ENCODE assay signal across 22 cellular contexts in the genomic region with DNA sequence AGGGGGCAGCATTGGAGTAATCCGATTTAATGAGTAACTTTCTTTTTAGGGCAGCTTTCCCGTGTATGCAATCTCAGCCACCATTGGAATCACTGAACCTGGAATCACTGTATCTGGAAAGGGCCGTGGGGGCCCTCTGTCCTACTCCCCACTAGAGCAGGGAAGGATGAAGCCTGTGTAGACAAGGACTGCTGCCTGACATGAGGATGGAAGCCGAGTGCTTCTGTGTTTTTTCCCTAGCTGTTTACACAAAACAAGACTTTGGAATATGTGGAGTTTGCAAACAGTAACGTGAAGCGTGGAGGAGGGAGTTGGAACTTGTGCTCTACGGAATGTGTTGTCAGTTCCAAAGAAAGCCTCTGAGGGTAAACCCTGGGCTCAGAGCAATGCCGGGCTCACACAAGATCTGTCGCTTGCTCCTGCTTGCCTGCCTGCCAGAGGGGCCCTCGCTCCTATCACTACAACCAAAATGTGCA. TPM values are rescaled to one million over a fixed set of nuclear protein-coding genes. Genes with fewer than 3 reads are reported as not detected.
A peak's percentile ranks its signal among the peaks of the same experiment; 100 is the strongest.
DNase-seq lines count a peak whose midpoint lies in the region; ATAC-seq and TF ChIP-seq lines count a peak whose summit lies in the region.
"Had no signal": no experiment of that assay in that cellular context is flagged by ENCODE, and none has a peak within 500 bp of the region (broad histone marks: within the 10 kb centered on the region; RNA-seq: fewer than 3 reads in every experiment).

No MANE protein-coding gene starts in this region.

- H3K4me3 Mint-ChIP-seq in activated T-helper 1 cell treated with anti-CD3 and anti-CD28 coated beads, Interleukin-12 subunit alpha, Interleukin-12 subunit beta, Interleukin-2, Interleukin-4 antibody, amounts not matched to agents 30 ng/mL and 10 ng/mL and 1 ng/mL, durations not matched to agents 14 hours and 24 hours and 36 hours: peak overlapping the region; percentile 25
- H3K4me3 Mint-ChIP-seq: activated naive CD4-positive, alpha-beta T cell treated with anti-CD3 and anti-CD28 coated beads for 36 hours; naive thymus-derived CD4-positive, alpha-beta T cell; T-helper 17 cell had no signal

- peaks cover 33% of the 10 kb centered on the region for H3K4me1 Mint-ChIP-seq in activated T-helper 1 cell treated with anti-CD3 and anti-CD28 coated beads, Interleukin-12 subunit alpha, Interleukin-12 subunit beta, Interleukin-2, Interleukin-4 antibody, amounts not matched to agents 30 ng/mL and 10 ng/mL and 1 ng/mL, durations not matched to agents 14 hours and 24 hours and 36 hours (ENCODE audit: low read depth)

- ATAC-seq in Right ventricle myocardium superior (ENCODE audit: poor library complexity) (peak; percentile 60), heart left ventricle (no peak), aorta (ENCODE audit: low FRiP score) (peak; percentile 50), HG02678 (IDR thresholded peaks at IDR 0.05; ENCODE audit: unreplicated experiment) (no peak)
- ATAC-seq: naive thymus-derived CD4-positive, alpha-beta T cell; pancreas; PC-3; T-helper 17 cell had no signal

- peaks cover 0 to 5% (median 0%) of the 10 kb centered on the region in 12 donors for H3K4me1 ChIP-seq in heart left ventricle
- H3K4me1 ChIP-seq in liver (ENCODE audit: control insufficient read depth in 4 of 4, insufficient read depth in 4 of 4, low read length in 3 of 4): peaks cover 7 to 47% (median 41%) of the 10 kb centered on the region in 4 donors
- H3K4me1 ChIP-seq in aorta (ENCODE audit: control insufficient read depth in 1 of 2, insufficient read depth in 2 of 2, low read length in 2 of 2): no peaks in the 10 kb centered on the region
- H3K4me1 ChIP-seq: pancreas, sigmoid colon had no signal

- no peak overlapping the region for H3K4me3 ChIP-seq in heart left ventricle
- no peak overlapping the region for H3K4me3 ChIP-seq in liver (ENCODE audit: low read depth in 1 of 3, low read length in 3 of 3)
- H3K4me3 ChIP-seq in aorta (ENCODE audit: low read length in 2 of 2): no peak overlapping the region
- H3K4me3 ChIP-seq: ascending aorta, pancreas, sigmoid colon had no signal

- H3K36me3 Mint-ChIP-seq in activated T-helper 1 cell treated with anti-CD3 and anti-CD28 coated beads, Interleukin-12 subunit alpha, Interleukin-12 subunit beta, Interleukin-2, Interleukin-4 antibody, amounts not matched to agents 30 ng/mL and 10 ng/mL and 1 ng/mL, durations not matched to agents 14 hours and 24 hours and 36 hours (ENCODE audit: low read depth): peaks cover 59% of the 10 kb centered on the region

- no peak for DNase-seq in Right ventricle myocardium superior
- DNase-seq in heart left ventricle: no peak
- DNase-seq in activated T-helper 1 cell treated with anti-CD3 and anti-CD28 coated beads, Interleukin-12 subunit alpha, Interleukin-12 subunit beta, Interleukin-2, Interleukin-4 antibody, amounts not matched to agents 30 ng/mL and 10 ng/mL and 1 ng/mL, durations not matched to agents 14 hours and 24 hours and 36 hours (ENCODE audit: low spot score): no peak
- DNase-seq in aorta: no peak
- no peak for DNase-seq in NCI-H2029 (lab: John Stamatoyannopoulos, UW)
- DNase-seq: activated naive CD4-positive, alpha-beta T cell treated with anti-CD3 and anti-CD28 coated beads for 36 hours; EL; foreskin melanocyte; naive thymus-derived CD4-positive, alpha-beta T cell; NCI-H1105 treated with DMSO at 0.1 percent for 48 hours; NCI-H2081; pancreas; PC-3; SIG-M5; stimulated activated CD8-positive, alpha-beta memory T cell treated with anti-CD3 and anti-CD28 coated beads, Interleukin-4, amount 100 ng/mL, for 48 hours; T-helper 17 cell; WERI-Rb-1 had no signal

- no peak overlapping the region for H3K27ac ChIP-seq in heart left ventricle
- H3K27ac ChIP-seq in liver (ENCODE audit: low read depth in 1 of 2, low read length in 2 of 2): peak overlapping the region; percentile 71 to 87
- H3K27ac ChIP-seq in aorta (ENCODE audit: low read depth in 1 of 2, low read length in 2 of 2): no peak overlapping the region
- H3K27ac ChIP-seq: ascending aorta, C4-2B, pancreas, sigmoid colon, WERI-Rb-1 had no signal

- peak overlapping the region in 1 of 2 donors; percentile 22 for H3K9ac ChIP-seq in liver (ENCODE audit: low read depth in 1 of 2, low read length in 2 of 2)

- intact Hi-C loops in Right ventricle myocardium superior (cut with DNase I) (no loop called here), heart left ventricle (cut with DNase I) (no loop called here), aorta (cut with DNase I) (no loop called here)
- intact Hi-C loops in activated T-helper 1 cell treated with anti-CD3 and anti-CD28 coated beads, Interleukin-12 subunit alpha, Interleukin-12 subunit beta, Interleukin-2, Interleukin-4 antibody, amounts not matched to agents 30 ng/mL and 10 ng/mL and 1 ng/mL, durations not matched to agents 14 hours and 24 hours and 36 hours (cut with micrococcal nuclease): no loop called here

- peak; percentile 19 to 41 for TF ChIP-seq RAD21 in liver (IDR thresholded peaks at IDR 0.05)

- H3K9me3 ChIP-seq in heart left ventricle (no peaks in the 10 kb centered on the region), liver (ENCODE audit: control insufficient read depth in 4 of 4, low read length in 3 of 4) (no peaks in the 10 kb centered on the region), aorta (ENCODE audit: control insufficient read depth, low read length) (no peaks in the 10 kb centered on the region)
- H3K9me3 ChIP-seq: ascending aorta, pancreas, sigmoid colon had no signal

- no peaks in the 10 kb centered on the region for H3K27me3 Mint-ChIP-seq in activated T-helper 1 cell treated with anti-CD3 and anti-CD28 coated beads, Interleukin-12 subunit alpha, Interleukin-12 subunit beta, Interleukin-2, Interleukin-4 antibody, amounts not matched to agents 30 ng/mL and 10 ng/mL and 1 ng/mL, durations not matched to agents 14 hours and 24 hours and 36 hours (ENCODE audit: insufficient read depth)
- H3K27me3 Mint-ChIP-seq: naive thymus-derived CD4-positive, alpha-beta T cell; T-helper 17 cell had no signal

- H3K9me3 Mint-ChIP-seq in activated T-helper 1 cell treated with anti-CD3 and anti-CD28 coated beads, Interleukin-12 subunit alpha, Interleukin-12 subunit beta, Interleukin-2, Interleukin-4 antibody, amounts not matched to agents 30 ng/mL and 10 ng/mL and 1 ng/mL, durations not matched to agents 14 hours and 24 hours and 36 hours: no peaks in the 10 kb centered on the region
- H3K9me3 Mint-ChIP-seq: activated naive CD4-positive, alpha-beta T cell treated with anti-CD3 and anti-CD28 coated beads for 36 hours; naive thymus-derived CD4-positive, alpha-beta T cell had no signal

- H3K36me3 ChIP-seq in heart left ventricle (peaks cover 0 to 20% (median 0%) of the 10 kb centered on the region in 9 donors), liver (ENCODE audit: control insufficient read depth in 4 of 4, insufficient read depth in 3 of 4, low read depth in 1 of 4, low read length in 3 of 4) (no peaks in the 10 kb centered on the region), aorta (ENCODE audit: control insufficient read depth in 1 of 2, insufficient read depth in 2 of 2, low read length in 1 of 2) (no peaks in the 10 kb centered on the region)
- H3K36me3 ChIP-seq: pancreas, sigmoid colon, WERI-Rb-1 had no signal

- TF ChIP-seq POLR2A in heart left ventricle (IDR thresholded peaks at IDR 0.05): no peak

- 61 to 70% (median 64%) methylated on average over 10 of the region's 10 CpGs for WGBS in heart left ventricle, 4 donors
- 31% methylated on average over 10 of the region's 10 CpGs for WGBS in liver
- 13 to 16% methylated on average over 10 of the region's 10 CpGs for WGBS in aorta, 2 donors

- peak overlapping the region; percentile 59 for H3K27ac Mint-ChIP-seq in activated T-helper 1 cell treated with anti-CD3 and anti-CD28 coated beads, Interleukin-12 subunit alpha, Interleukin-12 subunit beta, Interleukin-2, Interleukin-4 antibody, amounts not matched to agents 30 ng/mL and 10 ng/mL and 1 ng/mL, durations not matched to agents 14 hours and 24 hours and 36 hours
- H3K27ac Mint-ChIP-seq: naive thymus-derived CD4-positive, alpha-beta T cell had no signal

- no peaks in the 10 kb centered on the region for H3K27me3 ChIP-seq in heart left ventricle
- no peaks in the 10 kb centered on the region for H3K27me3 ChIP-seq in liver (ENCODE audit: control insufficient read depth in 4 of 4, insufficient read depth in 4 of 4, low read length in 3 of 4)
- no peaks in the 10 kb centered on the region for H3K27me3 ChIP-seq in aorta (ENCODE audit: control insufficient read depth in 1 of 2, insufficient read depth in 2 of 2, low read length in 1 of 2)
- H3K27me3 ChIP-seq: ascending aorta, pancreas, sigmoid colon had no signal

- TF ChIP-seq CTCF in heart left ventricle (IDR thresholded peaks at IDR 0.05): no peak
- TF ChIP-seq CTCF in liver (IDR thresholded peaks at IDR 0.05; ENCODE audit: low read depth, low read length, missing input control): no peak

TF ChIP-seq in liver, 16 proteins besides CTCF, POLR2A, EP300 and RAD21 (continues in another document):
- no peak for TF ChIP-seq GABPA (IDR thresholded peaks at IDR 0.05 in 1 of 2, conservative IDR thresholded peaks at IDR 0.05 in 1 of 2)
- TF ChIP-seq EGR1 (IDR thresholded peaks at IDR 0.05; ENCODE audit: low read depth in 2 of 2): peak in 1 of 2 donors; percentile 35
- peak; percentile 97 for TF ChIP-seq FOXA1 (IDR thresholded peaks at IDR 0.05)
- TF ChIP-seq NR2F2 (IDR thresholded peaks at IDR 0.05): peak; percentile 14
- peak; percentile 99 for TF ChIP-seq FOXA2 (IDR thresholded peaks at IDR 0.05)
- peak; percentile 93 to 98 for TF ChIP-seq HNF4A (conservative IDR thresholded peaks at IDR 0.05)

RNA-seq across cellular contexts. Expression of a gene that starts 32.4 kb away (rescaled TPM):
- 35.9 TPM for total RNA-seq in Right ventricle myocardium superior
- 10 to 100 TPM; 27.4 to 63.0 (median 38.6) TPM for total RNA-seq in heart left ventricle
- polyA plus RNA-seq in heart left ventricle: 10 to 100 TPM; 42.2 to 43.9 TPM
- 453 and 466 TPM in 2 replicates for total RNA-seq in activated T-helper 1 cell treated with anti-CD3 and anti-CD28 coated beads, Interleukin-12 subunit alpha, Interleukin-12 subunit beta, Interleukin-2, Interleukin-4 antibody, amounts not matched to agents 30 ng/mL and 10 ng/mL and 1 ng/mL, durations not matched to agents 14 hours and 24 hours and 36 hours
- total RNA-seq in liver: 10 to 100 TPM in 1 of 2 donors, 1 to 10 TPM in 1; 7.1 to 14.7 TPM
- 1 to 10 TPM; 3.5 to 7.2 TPM for polyA plus RNA-seq in liver
- 100 to 1,000 TPM; 144 to 192 TPM for total RNA-seq in aorta
- 10 to 100 TPM; 17.0 to 93.4 TPM for polyA plus RNA-seq in aorta

RNA-seq across cellular contexts. Expression of a gene that starts 52.7 kb away (rescaled TPM):
- total RNA-seq in Right ventricle myocardium superior (0.11 TPM), heart left ventricle (1 to 10 TPM in 3 of 9 donors, under 1 TPM in 6; 0.15 to 4.3 (median 0.63) TPM), liver (under 1 TPM; 0.25 to 0.42 TPM), aorta (1 to 10 TPM; 7.9 to 9.3 TPM)
- polyA plus RNA-seq in heart left ventricle (1 to 10 TPM in 1 of 2 donors, under 1 TPM in 1; 0.15 to 2.0 TPM), liver (under 1 TPM; 0.28 to 0.47 TPM), aorta (1 to 10 TPM; 2.2 to 7.0 TPM)
- 305 and 318 TPM in 2 replicates for total RNA-seq in activated T-helper 1 cell treated with anti-CD3 and anti-CD28 coated beads, Interleukin-12 subunit alpha, Interleukin-12 subunit beta, Interleukin-2, Interleukin-4 antibody, amounts not matched to agents 30 ng/mL and 10 ng/mL and 1 ng/mL, durations not matched to agents 14 hours and 24 hours and 36 hours

Comparison
In these comparisons a context has a peak if more than half of its experiments do, and no peak if none do; other contexts are left out.
1. ATAC-seq: peak in Right ventricle myocardium superior (single experiment) and aorta (single experiment); none in heart left ventricle (0 of 4) and HG02678 (single experiment).
2. H3K27ac ChIP-seq: peak in liver (2 of 2); none in heart left ventricle (0 of 12) and aorta (0 of 2).
3. RNA of a gene that starts 52.7 kb away (total RNA-seq): 305 to 318 TPM in activated T-helper 1 cell treated with anti-CD3 and anti-CD28 coated beads, Interleukin-12 subunit alpha, Interleukin-12 subunit beta, Interleukin-2, Interleukin-4 antibody, amounts not matched to agents 30 ng/mL and 10 ng/mL and 1 ng/mL, durations not matched to agents 14 hours and 24 hours and 36 hours; 7.9 to 9.3 TPM in aorta, 0.15 to 4.3 TPM in heart left ventricle, 0.25 to 0.42 TPM in liver and 0.11 TPM in Right ventricle myocardium superior (single experiment); every median in the first group is over 10 times any median in the second.